In the genomic region with DNA sequence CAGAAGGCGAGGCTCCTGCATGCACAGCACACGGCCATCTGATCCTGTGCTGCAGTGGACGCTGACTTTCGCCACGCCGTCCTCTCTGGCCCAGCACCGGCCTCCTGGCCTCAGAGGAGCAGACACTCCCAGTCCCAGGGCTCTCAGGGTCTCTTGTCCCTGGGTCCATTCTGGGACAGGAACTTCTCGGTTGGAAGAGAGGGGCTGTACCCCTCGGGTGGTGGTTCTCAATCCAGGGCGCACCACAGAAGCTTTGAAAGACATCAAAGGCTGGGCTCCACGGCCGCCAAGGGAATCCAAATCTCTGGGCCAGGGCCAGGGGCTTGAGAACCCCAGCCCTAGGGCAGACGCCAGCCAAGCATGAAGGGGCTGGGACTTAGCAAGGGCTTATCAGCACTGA, we compare ENCODE assay signal across 17 cellular contexts. TPM values are rescaled to one million over a fixed set of nuclear protein-coding genes. Genes with fewer than 3 reads are reported as not detected.
DNase-seq lines count a peak whose midpoint lies in the region; ATAC-seq and TF ChIP-seq lines count a peak whose summit lies in the region.
"Had no signal": no experiment of that assay in that cellular context is flagged by ENCODE, and none has a peak within 500 bp of the region (broad histone marks: within the 10 kb centered on the region; RNA-seq: fewer than 3 reads in every experiment).

No MANE protein-coding gene starts in this region.

- DNase-seq in natural killer cell = no peak
- DNase-seq in natural killer cell treated with Interleukin-12 subunit alpha and Interleukin-12 subunit beta and Interleukin-15 and Interleukin-18, amount 100 ng/mL, for 72 hours (ENCODE audit: low spot score) = no peak
- DNase-seq in coronary artery (ENCODE audit: low spot score) = peak; percentile 71
- DNase-seq in mesothelial cell of epicardium (ENCODE audit: low spot score in 2 of 2, unreplicated experiment in 2 of 2) = no peak
- no peak for DNase-seq in C1 segment of cervical spinal cord (lab: John Stamatoyannopoulos, UW)
- DNase-seq in GM19240 (ENCODE audit: insufficient read length, low spot score) = no peak
- no peak for DNase-seq in NCI-H2196 (lab: John Stamatoyannopoulos, UW; ENCODE audit: unreplicated experiment)
- DNase-seq: Calu3, DMS79, KBM-7, NCI-H1417 treated with DMSO at 0.1 percent for 48 hours, NCI-H1930, NCI-H748 treated with DMSO at 0.1 percent for 48 hours, PC-3 had no signal

- H3K9me3 Mint-ChIP-seq in natural killer cell (no peaks in the 10 kb centered on the region), mesothelial cell of epicardium (no peaks in the 10 kb centered on the region)
- no peaks in the 10 kb centered on the region for H3K9me3 Mint-ChIP-seq in natural killer cell treated with Interleukin-12 subunit alpha and Interleukin-12 subunit beta and Interleukin-15 and Interleukin-18, amount 100 ng/mL, for 72 hours
- H3K9me3 Mint-ChIP-seq: GM23338 had no signal

- TF ChIP-seq CTCF in natural killer cell (IDR thresholded peaks at IDR 0.05) (no peak), coronary artery (IDR thresholded peaks at IDR 0.05) (no peak), mesothelial cell of epicardium (IDR thresholded peaks at IDR 0.05; ENCODE audit: unreplicated experiment) (no peak)

- peaks cover 7% of the 10 kb centered on the region for H3K36me3 Mint-ChIP-seq in natural killer cell
- H3K36me3 Mint-ChIP-seq in natural killer cell treated with Interleukin-12 subunit alpha and Interleukin-12 subunit beta and Interleukin-15 and Interleukin-18, amount 100 ng/mL, for 72 hours = peaks cover 4% of the 10 kb centered on the region
- H3K36me3 Mint-ChIP-seq in mesothelial cell of epicardium = peaks cover 4% of the 10 kb centered on the region

- H3K4me3 Mint-ChIP-seq in natural killer cell = peak overlapping the region; percentile 25
- H3K4me3 Mint-ChIP-seq in natural killer cell treated with Interleukin-12 subunit alpha and Interleukin-12 subunit beta and Interleukin-15 and Interleukin-18, amount 100 ng/mL, for 72 hours = no peak overlapping the region
- no peak overlapping the region for H3K4me3 Mint-ChIP-seq in mesothelial cell of epicardium
- H3K4me3 Mint-ChIP-seq: GM23338 had no signal

- no peak overlapping the region for H3K27ac ChIP-seq in coronary artery
- H3K27ac ChIP-seq: C4-2B had no signal

- H3K27ac Mint-ChIP-seq in natural killer cell (peak overlapping the region; percentile 38 to 96), mesothelial cell of epicardium (peak overlapping the region; percentile 99)
- no peak overlapping the region for H3K27ac Mint-ChIP-seq in natural killer cell treated with Interleukin-12 subunit alpha and Interleukin-12 subunit beta and Interleukin-15 and Interleukin-18, amount 100 ng/mL, for 72 hours
- H3K27ac Mint-ChIP-seq: GM23338 had no signal

- intact Hi-C loops in natural killer cell (cut with micrococcal nuclease) = no loop called here

- no peak overlapping the region for H3K4me3 ChIP-seq in coronary artery
- H3K4me3 ChIP-seq: GM23338 had no signal

- H3K27me3 Mint-ChIP-seq in natural killer cell (ENCODE audit: low read depth in 2 of 2) (no peaks in the 10 kb centered on the region), mesothelial cell of epicardium (ENCODE audit: low read depth) (no peaks in the 10 kb centered on the region)
- H3K27me3 Mint-ChIP-seq in natural killer cell treated with Interleukin-12 subunit alpha and Interleukin-12 subunit beta and Interleukin-15 and Interleukin-18, amount 100 ng/mL, for 72 hours = no peaks in the 10 kb centered on the region

- no peak for ATAC-seq in natural killer cell
- ATAC-seq in natural killer cell treated with Interleukin-12 subunit alpha and Interleukin-12 subunit beta and Interleukin-15 and Interleukin-18, amount 100 ng/mL, for 72 hours = no peak
- ATAC-seq in GM21526 (IDR thresholded peaks at IDR 0.05; ENCODE audit: low FRiP score, unreplicated experiment) = no peak
- ATAC-seq: PC-3 had no signal

- H3K4me1 Mint-ChIP-seq in natural killer cell (peaks cover 12 to 23% of the 10 kb centered on the region in 2 donors), mesothelial cell of epicardium (peaks cover 26% of the 10 kb centered on the region)
- peaks cover 11 to 14% of the 10 kb centered on the region in 2 donors for H3K4me1 Mint-ChIP-seq in natural killer cell treated with Interleukin-12 subunit alpha and Interleukin-12 subunit beta and Interleukin-15 and Interleukin-18, amount 100 ng/mL, for 72 hours (ENCODE audit: low read depth in 2 of 2)

RNA-seq across cellular contexts. Expression of a gene that starts 1.6 kb away (rescaled TPM):
- total RNA-seq in natural killer cell = 10 to 100 TPM; 20.8 to 28.2 (median 28.0) TPM
- 1 to 10 TPM; 6.1 to 7.2 TPM for total RNA-seq in natural killer cell treated with Interleukin-12 subunit alpha and Interleukin-12 subunit beta and Interleukin-15 and Interleukin-18, amount 100 ng/mL, for 72 hours
- 31.1 to 34.4 TPM (median 31.9 TPM) in 3 replicates for total RNA-seq in mesothelial cell of epicardium

RNA-seq across cellular contexts. Expression of a gene that starts 30.1 kb away (rescaled TPM):
- total RNA-seq in natural killer cell (100 to 1,000 TPM in 2 of 3 donors, 10 to 100 TPM in 1; 92.4 to 103 (median 102) TPM), mesothelial cell of epicardium (47.0 to 52.8 TPM (median 51.7 TPM) in 3 replicates)
- total RNA-seq in natural killer cell treated with Interleukin-12 subunit alpha and Interleukin-12 subunit beta and Interleukin-15 and Interleukin-18, amount 100 ng/mL, for 72 hours = 100 to 1,000 TPM in 1 of 2 donors, 10 to 100 TPM in 1; 78.8 to 124 TPM

Comparison
In these comparisons a context has a peak if more than half of its experiments do, and no peak if none do; other contexts are left out.
1. H3K27ac Mint-ChIP-seq: peak in natural killer cell (2 of 2) and mesothelial cell of epicardium (single experiment); none in natural killer cell treated with Interleukin-12 subunit alpha and Interleukin-12 subunit beta and Interleukin-15 and Interleukin-18, amount 100 ng/mL, for 72 hours (0 of 2).